Comparison of ENCODE assay signal across 17 cellular contexts in genomic region chr19:1991018-1991390, GRCh38.
"Had no signal": no experiment of that assay in that cellular context is flagged by ENCODE, and none has a peak within 500 bp of the region (broad histone marks: within the 10 kb centered on the region; RNA-seq: fewer than 3 reads in every experiment).

No MANE protein-coding gene starts in this region.

- H3K9me3 ChIP-seq: neutrophil, sigmoid colon, stomach, thoracic aorta had no signal

- H3K27me3 ChIP-seq: hepatocyte, neutrophil, sigmoid colon, stomach had no signal

- H3K9me3 Mint-ChIP-seq: dendritic cell treated with granulocyte-macrophage colony-stimulating factor and Interleukin-4, amounts not matched to agents 40 ng/mL and 50 ng/mL, for 4 days; naive B cell; nephron had no signal

- H3K4me2 ChIP-seq: hepatocyte had no signal

- H3K4me1 Mint-ChIP-seq: nephron had no signal

- H3K27me3 Mint-ChIP-seq: dendritic cell treated with granulocyte-macrophage colony-stimulating factor and Interleukin-4, amounts not matched to agents 40 ng/mL and 50 ng/mL, for 4 days; naive B cell had no signal

- H3K4me3 Mint-ChIP-seq: dendritic cell treated with granulocyte-macrophage colony-stimulating factor and Interleukin-4, amounts not matched to agents 40 ng/mL and 50 ng/mL, for 4 days; nephron had no signal

- H3K36me3 Mint-ChIP-seq: naive B cell had no signal

- H3K4me1 ChIP-seq: sigmoid colon had no signal

- H3K27ac ChIP-seq: hepatocyte, neutrophil, sigmoid colon, skin epidermis, stomach, thoracic aorta had no signal

- DNase-seq: foreskin melanocyte; head of caudate nucleus; kidney glomerular epithelial cell; mesendoderm; naive B cell; posterior cingulate gyrus; stimulated activated CD4-positive, alpha-beta T cell treated with anti-CD3 and anti-CD28 coated beads, Interleukin-4, amount 100 ng/mL, for 4 hours; stimulated activated naive CD4-positive, alpha-beta T cell; stomach; trophoblast cell had no signal

- H3K4me3 ChIP-seq: hepatocyte, sigmoid colon, skin epidermis, stomach, thoracic aorta had no signal

- H2AFZ ChIP-seq: hepatocyte had no signal

- H3K79me2 ChIP-seq: hepatocyte had no signal

- H3K27ac Mint-ChIP-seq: dendritic cell treated with granulocyte-macrophage colony-stimulating factor and Interleukin-4, amounts not matched to agents 40 ng/mL and 50 ng/mL, for 4 days; nephron had no signal
